1 cellular context compared by ENCODE assay signal in genomic region chr9:136361757-136362449, GRCh38.
TF ChIP-seq lines count a peak whose summit lies in the region.

No MANE protein-coding gene starts in this region.

TF ChIP-seq in HEK293T, 16 proteins besides CTCF, POLR2A, EP300 and RAD21 (continued from another document):
- no peak for TF ChIP-seq CTBP1 (IDR thresholded peaks at IDR 0.05; ENCODE audit: borderline replicate concordance)
- TF ChIP-seq ELF4 (IDR thresholded peaks at IDR 0.05), result no peak
- TF ChIP-seq TARDBP (IDR thresholded peaks at IDR 0.05), result no peak
TF ChIP-seq in HEK293T: peak in this region for 0.
